31 cellular contexts compared by ENCODE assay signal in the genomic region with DNA sequence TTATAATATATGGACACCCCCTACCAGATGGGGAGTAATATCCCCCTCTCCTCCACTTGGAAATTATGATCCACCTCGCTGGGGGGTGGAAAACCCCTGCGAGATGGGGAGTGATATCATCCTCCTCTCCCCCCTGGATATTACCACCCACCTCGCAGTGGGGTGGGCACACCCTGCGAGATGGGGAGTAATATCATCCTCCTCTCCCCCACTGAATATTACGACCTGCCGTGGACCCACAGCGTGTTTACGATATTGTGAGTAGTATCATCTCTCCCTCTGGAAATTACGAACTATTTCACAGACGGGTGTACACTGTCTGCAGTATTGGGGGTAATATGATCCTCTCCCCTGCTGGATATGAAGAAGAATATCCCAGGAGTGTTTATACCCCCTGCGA.
"Had no signal": no experiment of that assay in that cellular context is flagged by ENCODE, and none has a peak within 500 bp of the region (broad histone marks: within the 10 kb centered on the region; RNA-seq: fewer than 3 reads in every experiment).

No MANE protein-coding gene starts in this region.

- H3K9me3 Mint-ChIP-seq: activated naive CD4-positive, alpha-beta T cell treated with anti-CD3 and anti-CD28 coated beads, Interleukin-2, amount 50 U/mL, for 72 hours; activated naive CD8-positive, alpha-beta T cell treated with anti-CD3 and anti-CD28 coated beads, Interleukin-2, amount 50 U/mL, for 24 hours; activated T-cell treated with anti-CD3 and anti-CD28 coated beads, Interleukin-2, amount 50 U/mL, for 24 hours; activated T-helper 1 cell treated with anti-CD3 and anti-CD28 coated beads, Interleukin-12 subunit alpha, Interleukin-12 subunit beta, Interleukin-2, Interleukin-4 antibody, amounts not matched to agents 30 ng/mL and 10 ng/mL and 1 ng/mL, durations not matched to agents 14 hours and 24 hours and 36 hours had no signal

- H3K9me3 ChIP-seq: ascending aorta, body of pancreas, Peyer's patch, SJCRH30, SK-N-SH had no signal

- H3K27ac ChIP-seq: ascending aorta, body of pancreas, Peyer's patch, RWPE1, SJCRH30, VCaP had no signal

- ATAC-seq: activated CD4-positive, alpha-beta T cell treated with anti-CD3 and anti-CD28 coated beads for 36 hours; activated CD8-positive, alpha-beta memory T cell treated with anti-CD3 and anti-CD28 coated beads, Interleukin-2, amount 10 ng/mL, durations not matched to agents 7 days and 5 days; activated CD8-positive, alpha-beta T cell treated with anti-CD3 and anti-CD28 coated beads, Interleukin-2, amount 10 ng/mL, durations not matched to agents 7 days and 5 days; activated naive CD8-positive, alpha-beta T cell treated with anti-CD3 and anti-CD28 coated beads, Interleukin-2, amount 50 U/mL, for 24 hours; body of pancreas had no signal

- H3K4me3 ChIP-seq: ascending aorta, body of pancreas, Peyer's patch, SJCRH30 had no signal

- H3K36me3 Mint-ChIP-seq: activated CD8-positive, alpha-beta memory T cell treated with anti-CD3 and anti-CD28 coated beads, Interleukin-2, amount 10 ng/mL, durations not matched to agents 7 days and 5 days; activated naive CD4-positive, alpha-beta T cell treated with anti-CD3 and anti-CD28 coated beads, Interleukin-2, amount 50 U/mL, for 72 hours had no signal

- H3K36me3 ChIP-seq: ascending aorta, Peyer's patch, SJCRH30 had no signal

- H3K27me3 ChIP-seq: ascending aorta, body of pancreas, Peyer's patch, SJCRH30 had no signal

- H3K4me1 ChIP-seq: ascending aorta, body of pancreas, Peyer's patch, SJCRH30 had no signal

- H3K4me3 Mint-ChIP-seq: activated CD4-positive, alpha-beta T cell treated with anti-CD3 and anti-CD28 coated beads for 36 hours; activated CD8-positive, alpha-beta memory T cell treated with anti-CD3 and anti-CD28 coated beads, Interleukin-2, amount 10 ng/mL, durations not matched to agents 7 days and 5 days; activated CD8-positive, alpha-beta T cell treated with anti-CD3 and anti-CD28 coated beads, Interleukin-2, amount 10 ng/mL, durations not matched to agents 7 days and 5 days; activated naive CD8-positive, alpha-beta T cell treated with anti-CD3 and anti-CD28 coated beads, Interleukin-2, amount 50 U/mL, for 24 hours; activated T-cell treated with anti-CD3 and anti-CD28 coated beads, Interleukin-2, amount 50 U/mL, for 24 hours; activated T-helper 1 cell treated with anti-CD3 and anti-CD28 coated beads, Interleukin-12 subunit alpha, Interleukin-12 subunit beta, Interleukin-2, Interleukin-4 antibody, amounts not matched to agents 30 ng/mL and 10 ng/mL and 1 ng/mL, durations not matched to agents 14 hours and 24 hours and 36 hours had no signal

- DNase-seq: activated CD4-positive, alpha-beta T cell treated with anti-CD3 and anti-CD28 coated beads for 36 hours; activated CD4-positive, alpha-beta T cell treated with anti-CD3 and anti-CD28 coated beads, Interleukin-2, amount 50 U/mL, for 4 hours; activated CD8-positive, alpha-beta memory T cell treated with anti-CD3 and anti-CD28 coated beads, Interleukin-2, amount 10 ng/mL, durations not matched to agents 7 days and 5 days; activated CD8-positive, alpha-beta T cell treated with anti-CD3 and anti-CD28 coated beads, Interleukin-2, amount 10 ng/mL, durations not matched to agents 7 days and 5 days; activated effector memory CD4-positive, alpha-beta T cell treated with Interleukin-2 at 50 U/mL for 16 hours; activated naive CD4-positive, alpha-beta T cell; activated naive CD8-positive, alpha-beta T cell treated with anti-CD3 and anti-CD28 coated beads, Interleukin-2, amount 50 U/mL, for 24 hours; activated T-cell treated with anti-CD3 and anti-CD28 coated beads, Interleukin-2, amount 50 U/mL, for 24 hours; amniotic stem cell; body of pancreas; central memory CD4-positive, alpha-beta T cell; Karpas-422; MM.1S; NCI-H1092; NCI-H1417; NCI-H1930; NCI-H2107; NCI-H2227 treated with DMSO at 0.1 percent for 48 hours; NCI-H446 treated with DMSO at 0.1 percent for 48 hours; NCI-H524 treated with DMSO at 0.1 percent for 48 hours; NK-92 treated with Interleukin-12 subunit alpha and Interleukin-12 subunit beta, amount 100 ng/mL, for 24 hours; Peyer's patch; Right ventricle myocardium superior; SJCRH30; SK-N-SH; T-helper 1 cell had no signal

- H3K4me1 Mint-ChIP-seq: activated CD4-positive, alpha-beta T cell treated with anti-CD3 and anti-CD28 coated beads for 36 hours; activated CD8-positive, alpha-beta memory T cell treated with anti-CD3 and anti-CD28 coated beads, Interleukin-2, amount 10 ng/mL, durations not matched to agents 7 days and 5 days had no signal

- H3K27me3 Mint-ChIP-seq: activated CD4-positive, alpha-beta T cell treated with anti-CD3 and anti-CD28 coated beads for 36 hours had no signal

- H3K27ac Mint-ChIP-seq: activated CD4-positive, alpha-beta T cell treated with anti-CD3 and anti-CD28 coated beads for 36 hours; activated CD8-positive, alpha-beta memory T cell treated with anti-CD3 and anti-CD28 coated beads, Interleukin-2, amount 10 ng/mL, durations not matched to agents 7 days and 5 days; activated CD8-positive, alpha-beta T cell treated with anti-CD3 and anti-CD28 coated beads, Interleukin-2, amount 10 ng/mL, durations not matched to agents 7 days and 5 days; activated naive CD4-positive, alpha-beta T cell treated with anti-CD3 and anti-CD28 coated beads, Interleukin-2, amount 50 U/mL, for 72 hours; activated naive CD8-positive, alpha-beta T cell treated with anti-CD3 and anti-CD28 coated beads, Interleukin-2, amount 50 U/mL, for 24 hours; activated T-cell treated with anti-CD3 and anti-CD28 coated beads, Interleukin-2, amount 50 U/mL, for 24 hours; activated T-helper 1 cell treated with anti-CD3 and anti-CD28 coated beads, Interleukin-12 subunit alpha, Interleukin-12 subunit beta, Interleukin-2, Interleukin-4 antibody, amounts not matched to agents 30 ng/mL and 10 ng/mL and 1 ng/mL, durations not matched to agents 14 hours and 24 hours and 36 hours had no signal
